In the genomic region with DNA sequence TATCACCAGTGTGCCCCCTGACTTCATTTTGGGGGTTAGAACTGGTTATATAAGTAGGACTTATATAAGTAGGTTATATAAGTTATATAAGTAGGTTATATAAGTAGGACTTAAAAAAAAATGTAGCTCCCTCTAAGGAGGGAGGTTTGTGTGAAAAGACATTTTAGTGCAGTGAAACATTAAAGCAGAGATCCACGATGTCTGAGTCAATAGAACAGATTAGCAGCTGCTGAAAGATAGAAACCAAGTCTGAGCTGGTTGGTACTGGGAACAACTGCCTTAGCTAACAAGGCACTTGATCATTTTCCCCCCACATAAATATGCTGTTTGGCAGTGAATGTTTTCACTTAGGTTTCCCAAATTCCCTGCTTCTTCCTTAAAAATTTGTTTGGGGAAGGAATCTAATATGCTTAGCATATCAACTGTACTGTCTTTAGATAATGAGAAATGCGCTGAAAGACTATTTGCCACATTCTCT, we compare ENCODE assay signal across 9 cellular contexts. TPM values are rescaled to one million over a fixed set of nuclear protein-coding genes. Genes with fewer than 3 reads are reported as not detected.
DNase-seq lines count a peak whose midpoint lies in the region; ATAC-seq and TF ChIP-seq lines count a peak whose summit lies in the region.
"Had no signal": no experiment of that assay in that cellular context is flagged by ENCODE, and none has a peak within 500 bp of the region (broad histone marks: within the 10 kb centered on the region; RNA-seq: fewer than 3 reads in every experiment).

No MANE protein-coding gene starts in this region.

- RAD21 ChIA-PET in HCT116 (lab: Charles Lee; ENCODE audit: low non-redundant PET in 1 of 2, low total read pairs in 2 of 2, uncharacterized antibody in 2 of 2, unreplicated experiment in 2 of 2) = interaction anchor here in 1 of 2 experiments (0.7 kb wide), 2 partner anchors 14 to 45 kb away, joined by 4 read pairs; partner anchors contain the start of gene SLC18B1

- H3K4me3 ChIP-seq in AG10803 (ENCODE audit: low read length) (peak overlapping the region; percentile 95), HCT116 (replicated peaks in 1 of 2; ENCODE audit: low read depth in 1 of 2, low read length in 2 of 2) (peak overlapping the region; percentile 94 to 95), suprapubic skin (peak overlapping the region; percentile 92)

- POLR2A ChIA-PET in HCT116 (lab: Charles Lee) = interaction anchor here (0.7 to 1.5 kb wide), 3 partner anchors 12 to 954 kb away, joined by 3 to 7 read pairs (median 4); no protein-coding TSS in a partner anchor

- peak overlapping the region; percentile 88 for H3K9ac ChIP-seq in HCT116 (ENCODE audit: low read length)

- H3K4me1 ChIP-seq in HCT116 (ENCODE audit: control insufficient read depth in 1 of 2, insufficient read depth in 2 of 2, low read length in 2 of 2) (peaks cover 9 to 41% of the 10 kb centered on the region in 2 experiments), suprapubic skin (peaks cover 29% of the 10 kb centered on the region)

- TF ChIP-seq CTCF in AG10803 (conservative IDR thresholded peaks at IDR 0.05; ENCODE audit: low read length) (no peak), HCT116 (IDR thresholded peaks at IDR 0.05 in 2 of 3, conservative IDR thresholded peaks at IDR 0.05 in 1 of 3; ENCODE audit: borderline replicate concordance in 1 of 3, insufficient read depth in 1 of 3, low read depth in 2 of 3, low read length in 2 of 3) (no peak), suprapubic skin (IDR thresholded peaks at IDR 0.05) (no peak)

- H3K9me2 ChIP-seq in HCT116 (ENCODE audit: insufficient read depth) = no peaks in the 10 kb centered on the region

- peaks cover 44 to 49% of the 10 kb centered on the region in 2 donors for H3K36me3 Mint-ChIP-seq in activated naive CD4-positive, alpha-beta T cell treated with anti-CD3 and anti-CD28 coated beads, Interleukin-2, amount 50 U/mL, for 72 hours

- H4K20me1 ChIP-seq in HCT116 (ENCODE audit: insufficient read depth) = peaks cover 22% of the 10 kb centered on the region

- H3K9me3 Mint-ChIP-seq in activated naive CD4-positive, alpha-beta T cell treated with anti-CD3 and anti-CD28 coated beads, Interleukin-2, amount 50 U/mL, for 72 hours = no peaks in the 10 kb centered on the region

- WGBS in suprapubic skin = 12% methylated on average over 2 of the region's 2 CpGs

- TF ChIP-seq EP300 in suprapubic skin (IDR thresholded peaks at IDR 0.05) = no peak

- H3K79me2 ChIP-seq in HCT116 (ENCODE audit: insufficient read depth, low read length) = peaks cover 29% of the 10 kb centered on the region

- peak overlapping the region; percentile 97 to 100 for H3K27ac Mint-ChIP-seq in activated naive CD4-positive, alpha-beta T cell treated with anti-CD3 and anti-CD28 coated beads, Interleukin-2, amount 50 U/mL, for 72 hours

- H3K27me3 ChIP-seq in HCT116 (ENCODE audit: insufficient read depth, low read length) = no peaks in the 10 kb centered on the region
- no peaks in the 10 kb centered on the region for H3K27me3 ChIP-seq in suprapubic skin

- peak overlapping the region; percentile 93 for H3K27ac ChIP-seq in HCT116 (ENCODE audit: low read depth, low read length)
- H3K27ac ChIP-seq in suprapubic skin = peak overlapping the region; percentile 91

- ATAC-seq in HCT116 (no peak), GM18873 (IDR thresholded peaks at IDR 0.05; ENCODE audit: low FRiP score, unreplicated experiment) (no peak)
- no peak for ATAC-seq in activated naive CD4-positive, alpha-beta T cell treated with anti-CD3 and anti-CD28 coated beads, Interleukin-2, amount 50 U/mL, for 72 hours

- CTCF ChIA-PET in HCT116 (lab: Charles Lee) = interaction anchor here (1.1 to 1.3 kb wide), 2 partner anchors 13 to 14 kb away, joined by 4 read pairs; partner anchors contain the start of gene SLC18B1

- peaks cover 15 to 26% of the 10 kb centered on the region in 2 experiments for H3K36me3 ChIP-seq in HCT116 (ENCODE audit: control insufficient read depth in 1 of 2, insufficient read depth in 2 of 2, low read length in 2 of 2)
- H3K36me3 ChIP-seq in suprapubic skin = peaks cover 14% of the 10 kb centered on the region

- intact Hi-C loops in HCT116 (cut with micrococcal nuclease) = loop anchor here (2.0 to 5.0 kb wide), 2 partner anchors 13 to 285 kb away; partner anchors contain the start of gene SLC18B1

- DNase-seq in AG10803 (ENCODE audit: low read depth) (peak; percentile 45), HCT116 (ENCODE audit: low read depth, low spot score) (no peak), inferior parietal cortex (ENCODE audit: extremely low spot score) (peak; percentile 73), suprapubic skin (ENCODE audit: low spot score in 2 of 2) (no peak), NCI-H1105 (lab: John Stamatoyannopoulos, UW) (no peak)
- no peak for DNase-seq in activated naive CD4-positive, alpha-beta T cell treated with anti-CD3 and anti-CD28 coated beads, Interleukin-2, amount 50 U/mL, for 72 hours (ENCODE audit: low spot score in 2 of 2)
- no peak for DNase-seq in stimulated activated CD4-positive, alpha-beta T cell treated with anti-CD3 and anti-CD28 coated beads, Interleukin-4, amount 100 ng/mL, for 24 hours

- no TSS peak for BruUV-seq in HCT116 (replicated peaks; lab: Mats Ljungman, UMichigan)

- peak overlapping the region; percentile 29 for H2AFZ ChIP-seq in HCT116 (ENCODE audit: low read depth, low read length, poor library complexity, severe bottlenecking)

- H3K4me2 ChIP-seq in HCT116 (ENCODE audit: low read length) = peak overlapping the region; percentile 79

- H3K9me3 ChIP-seq in HCT116 (ENCODE audit: control insufficient read depth in 1 of 2, insufficient read depth in 1 of 2, low read depth in 1 of 2, low read length in 2 of 2) = no peaks in the 10 kb centered on the region
- no peaks in the 10 kb centered on the region for H3K9me3 ChIP-seq in suprapubic skin
- H3K9me3 ChIP-seq: mucosa of descending colon had no signal

- no peak for TF ChIP-seq RAD21 in HCT116 (IDR thresholded peaks at IDR 0.05; ENCODE audit: low read depth)

- TF ChIP-seq POLR2A in HCT116 (IDR thresholded peaks at IDR 0.05; ENCODE audit: borderline replicate concordance, extremely low read depth, insufficient read depth, insufficient read length) (no peak), suprapubic skin (IDR thresholded peaks at IDR 0.05) (no peak)

TF ChIP-seq in HCT116, 20 proteins besides CTCF, POLR2A, EP300 and RAD21 (continues in another document):
- TF ChIP-seq, protein P1, sequence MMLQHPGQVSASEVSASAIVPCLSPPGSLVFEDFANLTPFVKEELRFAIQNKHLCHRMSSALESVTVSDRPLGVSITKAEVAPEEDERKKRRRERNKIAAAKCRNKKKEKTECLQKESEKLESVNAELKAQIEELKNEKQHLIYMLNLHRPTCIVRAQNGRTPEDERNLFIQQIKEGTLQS (IDR thresholded peaks at IDR 0.05) = no peak
- no peak for TF ChIP-seq ZFX (IDR thresholded peaks at IDR 0.05)
- no peak for TF ChIP-seq ELF1 (IDR thresholded peaks at IDR 0.05; ENCODE audit: borderline replicate concordance, low read depth)
- no peak for TF ChIP-seq TCF7L2 (IDR thresholded peaks at IDR 0.05; ENCODE audit: borderline replicate concordance, extremely low read depth, insufficient read depth, insufficient read length)
- no peak for TF ChIP-seq REST (IDR thresholded peaks at IDR 0.05; ENCODE audit: low read depth)
- TF ChIP-seq EZH2 (IDR thresholded peaks at IDR 0.05) = no peak
- TF ChIP-seq SP1 (IDR thresholded peaks at IDR 0.05; ENCODE audit: low read depth) = no peak
- TF ChIP-seq FOSL1 (IDR thresholded peaks at IDR 0.05; ENCODE audit: low read depth) = no peak
- no peak for TF ChIP-seq JUND (IDR thresholded peaks at IDR 0.05)
- TF ChIP-seq YY1 (IDR thresholded peaks at IDR 0.05; ENCODE audit: extremely low read depth, insufficient replicate concordance, low read depth, low read length) = no peak
- TF ChIP-seq POLR2AphosphoS5 (IDR thresholded peaks at IDR 0.05; ENCODE audit: low read depth, low read length) = no peak
- no peak for TF ChIP-seq SIN3A (IDR thresholded peaks at IDR 0.05; ENCODE audit: low read depth)

RNA-seq across cellular contexts. Expression of gene RPS12, which starts 2.1 kb away (rescaled TPM):
- total RNA-seq in HCT116 (2021; ENCODE audit: unreplicated experiment) = 1,660 TPM
- polyA plus RNA-seq in HCT116 (2012) = 6,608 and 8,847 TPM in 2 replicates
- total RNA-seq in activated naive CD4-positive, alpha-beta T cell treated with anti-CD3 and anti-CD28 coated beads, Interleukin-2, amount 50 U/mL, for 72 hours = 1,000 to 10,000 TPM; 1,712 to 1,768 TPM
- total RNA-seq in suprapubic skin = 1,000 to 10,000 TPM in 3 of 4 donors, 100 to 1,000 TPM in 1; 975 to 2,366 (median 2,183) TPM

RNA-seq across cellular contexts. Expression of gene SLC18B1, which starts 13.9 kb away (rescaled TPM):
- total RNA-seq in HCT116 (2021; ENCODE audit: unreplicated experiment) (18.1 TPM), suprapubic skin (10 to 100 TPM in 2 of 4 donors, 1 to 10 TPM in 2; 8.4 to 11.2 (median 9.9) TPM)
- 6.6 and 8.7 TPM in 2 replicates for polyA plus RNA-seq in HCT116 (2012)
- 1 to 10 TPM; 6.3 to 9.4 TPM for total RNA-seq in activated naive CD4-positive, alpha-beta T cell treated with anti-CD3 and anti-CD28 coated beads, Interleukin-2, amount 50 U/mL, for 72 hours

RNA-seq across cellular contexts. Expression of gene VNN2, which starts 54.6 kb away (rescaled TPM):
- total RNA-seq in HCT116 (2021; ENCODE audit: unreplicated experiment) (0.37 TPM), suprapubic skin (1 to 10 TPM in 1 of 4 donors, under 1 TPM in 2, not detected in 1; 0.39 to 1.6 (median 0.64) TPM)
- not detected in 2 replicates for polyA plus RNA-seq in HCT116 (2012)
- 10 to 100 TPM; 11.4 to 19.3 TPM for total RNA-seq in activated naive CD4-positive, alpha-beta T cell treated with anti-CD3 and anti-CD28 coated beads, Interleukin-2, amount 50 U/mL, for 72 hours

Comparison
In these comparisons a context has a peak if more than half of its experiments do, and no peak if none do; other contexts are left out.
1. DNase-seq: peak in AG10803 (single experiment) and inferior parietal cortex (single experiment); none in HCT116 (single experiment), activated naive CD4-positive, alpha-beta T cell treated with anti-CD3 and anti-CD28 coated beads, Interleukin-2, amount 50 U/mL, for 72 hours (0 of 2), suprapubic skin (0 of 2), stimulated activated CD4-positive, alpha-beta T cell treated with anti-CD3 and anti-CD28 coated beads, Interleukin-4, amount 100 ng/mL, for 24 hours (single experiment) and NCI-H1105 (single experiment).
2. Peak in every context shown above with its lines, with median percentiles within 50 percentile points of each other: H3K4me3 ChIP-seq.